In the genomic region with DNA sequence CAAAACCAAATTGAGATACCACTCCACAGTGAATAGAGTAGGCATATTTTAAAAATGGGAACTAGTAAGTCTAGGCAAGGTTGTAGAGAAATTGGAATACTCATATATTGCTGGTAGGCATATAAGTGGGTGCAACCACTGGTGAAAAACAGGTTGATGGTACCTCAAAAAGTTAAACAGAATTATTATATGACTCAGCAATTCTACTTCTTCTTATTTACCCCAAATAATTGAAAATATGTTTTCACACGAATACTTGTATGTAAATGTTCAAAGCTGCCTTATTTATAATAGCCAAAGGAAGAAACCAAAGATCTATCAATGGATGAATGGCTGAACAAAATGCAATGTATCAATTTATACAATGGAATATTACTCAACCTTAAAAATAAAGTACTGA, we compare ENCODE assay signal across 28 cellular contexts.
"Had no signal": no experiment of that assay in that cellular context is flagged by ENCODE, and none has a peak within 500 bp of the region (broad histone marks: within the 10 kb centered on the region; RNA-seq: fewer than 3 reads in every experiment).

No MANE protein-coding gene starts in this region.

- H3K27ac Mint-ChIP-seq: dendritic cell treated with granulocyte-macrophage colony-stimulating factor and Interleukin-4, amounts not matched to agents 40 ng/mL and 50 ng/mL, for 4 days; effector memory CD8-positive, alpha-beta T cell; endodermal cell had no signal

- H3K4me3 ChIP-seq: colonic mucosa, coronary artery, dorsolateral prefrontal cortex, esophagus muscularis mucosa, esophagus squamous epithelium, gastrocnemius medialis, gastroesophageal sphincter, heart left ventricle, heart right ventricle, hepatocyte had no signal

- H3K27me3 ChIP-seq: colonic mucosa, dorsolateral prefrontal cortex, esophagus muscularis mucosa, esophagus squamous epithelium, foreskin keratinocyte, gastrocnemius medialis, gastroesophageal sphincter, heart left ventricle, heart right ventricle, hepatocyte had no signal

- H3K4me1 Mint-ChIP-seq: endodermal cell had no signal

- H3K4me3 Mint-ChIP-seq: dendritic cell treated with granulocyte-macrophage colony-stimulating factor and Interleukin-4, amounts not matched to agents 40 ng/mL and 50 ng/mL, for 4 days; effector memory CD8-positive, alpha-beta T cell; endodermal cell had no signal

- FAIRE-seq: endothelial cell of umbilical vein, frontal cortex had no signal

- H3K79me2 ChIP-seq: hepatocyte had no signal

- H3K27me3 Mint-ChIP-seq: dendritic cell treated with granulocyte-macrophage colony-stimulating factor and Interleukin-4, amounts not matched to agents 40 ng/mL and 50 ng/mL, for 4 days; effector memory CD8-positive, alpha-beta T cell had no signal

- H3K9me3 ChIP-seq: colonic mucosa, esophagus squamous epithelium, gastrocnemius medialis, gastroesophageal sphincter had no signal

- H3K4me2 ChIP-seq: hepatocyte had no signal

- DNase-seq: colonic mucosa; cortex of kidney; dermis blood vessel endothelial cell; dorsolateral prefrontal cortex; effector CD4-positive, alpha-beta T cell; effector CD8-positive, alpha-beta T cell; effector memory CD4-positive, alpha-beta T cell; effector memory CD8-positive, alpha-beta T cell; endodermal cell; erythroblast; esophagus squamous epithelium; foreskin fibroblast; foreskin keratinocyte; foreskin melanocyte; gastrocnemius medialis; glutamatergic neuron; head of caudate nucleus; heart left ventricle; heart right ventricle had no signal

- ATAC-seq: effector memory CD8-positive, alpha-beta T cell; esophagus mucosa; foreskin keratinocyte; gastrocnemius medialis; gastroesophageal sphincter; heart left ventricle; heart right ventricle had no signal

- H3K27ac ChIP-seq: colonic mucosa, coronary artery, dorsolateral prefrontal cortex, epithelial cell of prostate, esophagus muscularis mucosa, esophagus squamous epithelium, foreskin keratinocyte, gastrocnemius medialis, gastroesophageal sphincter, heart left ventricle, heart right ventricle, hepatocyte had no signal

- H3K4me1 ChIP-seq: colonic mucosa, esophagus muscularis mucosa, esophagus squamous epithelium, foreskin keratinocyte, gastrocnemius medialis, gastroesophageal sphincter, heart left ventricle, heart right ventricle had no signal

- H2AFZ ChIP-seq: hepatocyte had no signal

- H3K36me3 ChIP-seq: colonic mucosa, esophagus muscularis mucosa, esophagus squamous epithelium, gastrocnemius medialis, gastroesophageal sphincter, heart left ventricle, heart right ventricle had no signal
